15 cellular contexts compared by ENCODE assay signal in the genomic region with DNA sequence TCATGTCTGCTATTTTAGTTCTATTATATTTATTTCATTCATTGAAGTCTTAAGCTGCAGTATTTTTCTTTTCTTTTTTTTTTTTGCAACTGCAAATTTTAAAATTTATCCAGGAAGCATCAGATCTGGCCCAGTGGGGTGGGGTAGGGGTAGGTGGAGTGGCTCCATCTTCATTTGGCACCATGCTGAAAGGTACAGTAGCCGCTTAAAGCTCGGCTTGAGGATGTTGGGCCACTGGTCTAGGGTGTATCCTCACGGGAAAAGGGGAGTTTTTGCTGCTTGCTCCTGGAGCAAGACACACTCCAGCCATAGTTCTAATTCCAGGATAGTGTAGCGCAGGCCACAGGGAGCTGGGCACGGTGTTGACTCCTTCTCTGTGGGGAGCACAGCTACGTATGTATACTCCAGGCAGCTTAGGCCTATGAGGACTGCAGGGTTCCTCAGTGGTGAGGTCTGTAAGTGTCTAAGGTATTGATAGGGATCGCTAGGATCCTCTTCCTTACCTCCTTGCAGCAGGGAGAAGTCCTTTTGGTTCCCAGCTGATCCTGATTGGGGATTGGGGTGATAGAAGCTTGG. TPM values are rescaled to one million over a fixed set of nuclear protein-coding genes. Genes with fewer than 3 reads are reported as not detected.
DNase-seq lines count a peak whose midpoint lies in the region; ATAC-seq and TF ChIP-seq lines count a peak whose summit lies in the region.
"Had no signal": no experiment of that assay in that cellular context is flagged by ENCODE, and none has a peak within 500 bp of the region (broad histone marks: within the 10 kb centered on the region; RNA-seq: fewer than 3 reads in every experiment).

No MANE protein-coding gene starts in this region.

- peak overlapping the region in 3 of 4 donors; percentile 22 to 73 (median 38) for H3K27ac ChIP-seq in upper lobe of left lung

- no peaks in the 10 kb centered on the region for H3K9me3 ChIP-seq in upper lobe of left lung

- H3K4me3 ChIP-seq in upper lobe of left lung = no peak overlapping the region

- H3K4me1 Mint-ChIP-seq in activated naive CD4-positive, alpha-beta T cell treated with anti-CD3 and anti-CD28 coated beads, Interleukin-2, amount 10 ng/mL, durations not matched to agents 7 days and 5 days = peaks cover 29% of the 10 kb centered on the region
- peaks cover 18% of the 10 kb centered on the region for H3K4me1 Mint-ChIP-seq in activated T-helper 17 cell treated with anti-CD3 and anti-CD28 coated beads, Interleukin-2, amount 50 U/mL, for 72 hours

- TF ChIP-seq EP300 in upper lobe of left lung (IDR thresholded peaks at IDR 0.05) = no peak

- no peaks in the 10 kb centered on the region for H3K36me3 ChIP-seq in upper lobe of left lung

- CTCF ChIA-PET in activated naive CD4-positive, alpha-beta T cell treated with anti-CD3 and anti-CD28 coated beads, Interleukin-2, amount 10 ng/mL, durations not matched to agents 7 days and 5 days (lab: Charles Lee) = interaction anchor here (0.5 to 0.9 kb wide), 4 partner anchors 9 to 840 kb away, joined by 3 to 4 read pairs (median 3); no protein-coding TSS in a partner anchor
- CTCF ChIA-PET in HEK293T (lab: Yijun Ruan, JAX) = no interaction called here

- peaks cover 15% of the 10 kb centered on the region for H3K9me3 Mint-ChIP-seq in activated naive CD4-positive, alpha-beta T cell treated with anti-CD3 and anti-CD28 coated beads, Interleukin-2, amount 10 ng/mL, durations not matched to agents 7 days and 5 days
- peaks cover 4% of the 10 kb centered on the region for H3K9me3 Mint-ChIP-seq in activated T-helper 17 cell treated with anti-CD3 and anti-CD28 coated beads, Interleukin-2, amount 50 U/mL, for 72 hours

- POLR2A ChIA-PET in HEK293T (lab: Yijun Ruan, JAX) = no interaction called here

- ATAC-seq in HG02798 (IDR thresholded peaks at IDR 0.05; ENCODE audit: poor library complexity, unreplicated experiment) = peak; percentile 48
- peak; percentile 16 for ATAC-seq in activated T-helper 17 cell treated with anti-CD3 and anti-CD28 coated beads, Interleukin-2, amount 50 U/mL, for 72 hours (replicated peaks)
- no peak for ATAC-seq in upper lobe of left lung (ENCODE audit: low FRiP score in 2 of 2)
- ATAC-seq in GM18517 (IDR thresholded peaks at IDR 0.05; ENCODE audit: unreplicated experiment) = no peak
- no peak for ATAC-seq in GM19397 (IDR thresholded peaks at IDR 0.05; ENCODE audit: unreplicated experiment)
- ATAC-seq: SK-N-SH treated with all-trans-retinoic acid at 6 μM for 48 hours had no signal

- no peak for TF ChIP-seq POLR2A in upper lobe of left lung (IDR thresholded peaks at IDR 0.05)

- peaks cover 22% of the 10 kb centered on the region for H3K36me3 Mint-ChIP-seq in activated naive CD4-positive, alpha-beta T cell treated with anti-CD3 and anti-CD28 coated beads, Interleukin-2, amount 10 ng/mL, durations not matched to agents 7 days and 5 days
- H3K36me3 Mint-ChIP-seq in activated T-helper 17 cell treated with anti-CD3 and anti-CD28 coated beads, Interleukin-2, amount 50 U/mL, for 72 hours (ENCODE audit: low read depth) = no peaks in the 10 kb centered on the region

- H3K27me3 Mint-ChIP-seq in activated naive CD4-positive, alpha-beta T cell treated with anti-CD3 and anti-CD28 coated beads, Interleukin-2, amount 10 ng/mL, durations not matched to agents 7 days and 5 days = no peaks in the 10 kb centered on the region
- no peaks in the 10 kb centered on the region for H3K27me3 Mint-ChIP-seq in activated T-helper 17 cell treated with anti-CD3 and anti-CD28 coated beads, Interleukin-2, amount 50 U/mL, for 72 hours
- H3K27me3 Mint-ChIP-seq: progenitor cell of endocrine pancreas had no signal

- no peak for DNase-seq in activated naive CD4-positive, alpha-beta T cell treated with anti-CD3 and anti-CD28 coated beads, Interleukin-2, amount 10 ng/mL, durations not matched to agents 7 days and 5 days
- DNase-seq in activated naive CD4-positive, alpha-beta T cell (lab: John Stamatoyannopoulos, UW) = no peak
- DNase-seq in upper lobe of left lung = no peak
- no peak for DNase-seq in HEK293T (ENCODE audit: extremely low spot score)
- DNase-seq: activated CD8-positive, alpha-beta memory T cell treated with anti-CD3 and anti-CD28 coated beads for 24 hours; DND-41; effector CD8-positive, alpha-beta T cell; NCI-H774; stimulated activated CD4-positive, alpha-beta T cell treated with anti-CD3 and anti-CD28 coated beads, Interleukin-2, amount 100 ng/mL, for 48 hours had no signal

- no peak overlapping the region for H3K4me3 Mint-ChIP-seq in activated naive CD4-positive, alpha-beta T cell treated with anti-CD3 and anti-CD28 coated beads, Interleukin-2, amount 10 ng/mL, durations not matched to agents 7 days and 5 days
- H3K4me3 Mint-ChIP-seq in activated T-helper 17 cell treated with anti-CD3 and anti-CD28 coated beads, Interleukin-2, amount 50 U/mL, for 72 hours = peak overlapping the region; percentile 63

- H3K27me3 ChIP-seq in upper lobe of left lung = no peaks in the 10 kb centered on the region

- WGBS in upper lobe of left lung, 2 donors = 83 to 86% methylated on average over 6 to 7 of the region's 7 CpGs

- peaks cover 7 to 14% (median 11%) of the 10 kb centered on the region in 4 donors for H3K4me1 ChIP-seq in upper lobe of left lung

- no peak for TF ChIP-seq CTCF in upper lobe of left lung (IDR thresholded peaks at IDR 0.05)

- H3K27ac Mint-ChIP-seq in activated naive CD4-positive, alpha-beta T cell treated with anti-CD3 and anti-CD28 coated beads, Interleukin-2, amount 10 ng/mL, durations not matched to agents 7 days and 5 days = peak overlapping the region; percentile 61
- peak overlapping the region; percentile 87 for H3K27ac Mint-ChIP-seq in activated T-helper 17 cell treated with anti-CD3 and anti-CD28 coated beads, Interleukin-2, amount 50 U/mL, for 72 hours
- H3K27ac Mint-ChIP-seq: progenitor cell of endocrine pancreas had no signal

TF ChIP-seq in HEK293T, 16 proteins besides CTCF, POLR2A, EP300 and RAD21:
- TF ChIP-seq LEF1 (IDR thresholded peaks at IDR 0.05; ENCODE audit: borderline replicate concordance) = no peak
- TF ChIP-seq FOXM1 (IDR thresholded peaks at IDR 0.05; ENCODE audit: borderline replicate concordance) = no peak
- TF ChIP-seq NFRKB (IDR thresholded peaks at IDR 0.05) = no peak
- no peak for TF ChIP-seq FOXK2 (IDR thresholded peaks at IDR 0.05)
- no peak for TF ChIP-seq SUZ12 (IDR thresholded peaks at IDR 0.05)
- TF ChIP-seq FOXA1 (IDR thresholded peaks at IDR 0.05) = no peak
- no peak for TF ChIP-seq PKNOX1 (IDR thresholded peaks at IDR 0.05)
- no peak for TF ChIP-seq HDGF (IDR thresholded peaks at IDR 0.05; ENCODE audit: borderline replicate concordance)
- no peak for TF ChIP-seq SP1 (IDR thresholded peaks at IDR 0.05)
- no peak for TF ChIP-seq TARDBP (IDR thresholded peaks at IDR 0.05)
- TF ChIP-seq L3MBTL2 (conservative IDR thresholded peaks at IDR 0.05) = no peak
- no peak for TF ChIP-seq CTBP1 (IDR thresholded peaks at IDR 0.05; ENCODE audit: borderline replicate concordance)
- no peak for TF ChIP-seq ZNF384 (IDR thresholded peaks at IDR 0.05)
- TF ChIP-seq ARNT (IDR thresholded peaks at IDR 0.05) = no peak
- no peak for TF ChIP-seq BHLHE40 (IDR thresholded peaks at IDR 0.05; ENCODE audit: borderline replicate concordance)
- TF ChIP-seq ELF4 (IDR thresholded peaks at IDR 0.05) = no peak
TF ChIP-seq in HEK293T: peak in this region for 0.

RNA-seq across cellular contexts. Expression of gene RCL1, which starts 22.7 kb away (rescaled TPM):
- total RNA-seq in activated T-helper 17 cell treated with anti-CD3 and anti-CD28 coated beads, Interleukin-2, amount 50 U/mL, for 72 hours = 10 to 100 TPM; 18.9 to 38.2 TPM
- total RNA-seq in upper lobe of left lung = 10 to 100 TPM; 20.8 to 63.9 (median 30.1) TPM

Comparison
In these comparisons a context has a peak if more than half of its experiments do, and no peak if none do; other contexts are left out.
1. ATAC-seq: peak in HG02798 (single experiment) and activated T-helper 17 cell treated with anti-CD3 and anti-CD28 coated beads, Interleukin-2, amount 50 U/mL, for 72 hours (single experiment); none in upper lobe of left lung (0 of 2), GM18517 (single experiment) and GM19397 (single experiment).